8 cellular contexts compared by ENCODE assay signal in the genomic region with DNA sequence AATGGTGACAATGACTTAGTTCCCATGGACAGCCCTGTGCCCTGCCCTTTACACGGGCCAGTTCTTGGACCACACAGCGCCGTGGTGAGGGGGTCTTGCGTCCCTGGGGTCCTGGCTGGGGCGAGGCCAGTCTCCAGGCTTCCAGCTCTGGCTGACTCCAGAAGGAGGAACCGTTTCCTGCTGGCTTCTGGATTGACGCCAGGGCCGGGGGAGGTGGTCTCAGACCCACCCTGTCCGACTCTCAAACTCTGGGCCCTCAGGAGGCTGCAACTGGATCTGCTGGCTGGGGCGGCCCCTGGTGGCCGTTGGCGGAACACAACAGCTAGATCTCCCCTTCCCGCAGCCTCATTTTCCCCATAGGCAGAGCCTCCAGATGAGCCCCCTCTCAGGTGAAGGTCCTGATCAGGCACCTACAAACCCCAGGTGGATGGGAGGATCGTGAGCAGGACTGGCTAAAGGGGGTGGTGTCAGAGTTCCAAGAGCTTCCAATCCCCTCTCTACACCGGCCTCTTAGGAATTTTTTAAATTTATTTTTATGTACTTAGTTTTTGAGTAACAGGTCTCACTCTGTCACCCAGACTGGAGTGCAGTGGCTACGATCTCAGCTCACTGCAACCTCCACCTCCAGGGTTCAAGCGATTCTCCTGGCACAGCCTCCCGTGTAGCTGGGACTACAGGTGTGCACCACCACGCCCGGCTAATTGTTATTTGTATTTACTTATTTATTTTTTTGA. TPM values are rescaled to one million over a fixed set of nuclear protein-coding genes. Genes with fewer than 3 reads are reported as not detected.
DNase-seq lines count a peak whose midpoint lies in the region; ATAC-seq and TF ChIP-seq lines count a peak whose summit lies in the region.

No MANE protein-coding gene starts in this region.

- H3K4me1 ChIP-seq in mucosa of descending colon (ENCODE audit: low read depth), result peaks cover 8% of the 10 kb centered on the region

- H3K4me3 ChIP-seq in mucosa of descending colon, result no peak overlapping the region

- H3K4me3 Mint-ChIP-seq in stimulated activated naive CD8-positive, alpha-beta T cell treated with anti-CD3 and anti-CD28 coated beads, Interleukin-15, amount 100 ng/mL, for 72 hours, result no peak overlapping the region

- H3K9me3 ChIP-seq in mucosa of descending colon, result no peaks in the 10 kb centered on the region

- intact Hi-C loops in mucosa of descending colon (cut with DNase I, micrococcal nuclease), result loop anchor here (5.0 kb wide), 1 partner anchor 39 kb away; no protein-coding TSS in a partner anchor

- ATAC-seq in mucosa of descending colon (peak; percentile 65), GM21717 (IDR thresholded peaks at IDR 0.05; ENCODE audit: unreplicated experiment) (no peak)
- ATAC-seq in stimulated activated naive CD8-positive, alpha-beta T cell treated with anti-CD3 and anti-CD28 coated beads, Interleukin-15, amount 100 ng/mL, for 72 hours, result peak; percentile 62

- peak; percentile 84 for TF ChIP-seq CTCF in mucosa of descending colon (IDR thresholded peaks at IDR 0.05)

- H3K27me3 Mint-ChIP-seq in stimulated activated naive CD8-positive, alpha-beta T cell treated with anti-CD3 and anti-CD28 coated beads, Interleukin-15, amount 100 ng/mL, for 72 hours, result peaks cover 23% of the 10 kb centered on the region

- H3K36me3 ChIP-seq in mucosa of descending colon (ENCODE audit: low read depth), result no peaks in the 10 kb centered on the region

- no peaks in the 10 kb centered on the region for H3K9me3 Mint-ChIP-seq in stimulated activated naive CD8-positive, alpha-beta T cell treated with anti-CD3 and anti-CD28 coated beads, Interleukin-15, amount 100 ng/mL, for 72 hours

- no peak overlapping the region for H3K27ac Mint-ChIP-seq in stimulated activated naive CD8-positive, alpha-beta T cell treated with anti-CD3 and anti-CD28 coated beads, Interleukin-15, amount 100 ng/mL, for 72 hours

- peak; percentile 23 for DNase-seq in DMS79 treated with DMSO at 0.1 percent for 48 hours (lab: John Stamatoyannopoulos, UW)
- DNase-seq in DMS79 (lab: John Stamatoyannopoulos, UW), result no peak
- DNase-seq in NCI-H1694 (lab: John Stamatoyannopoulos, UW), result peak; percentile 8
- peak; percentile 52 to 62 for DNase-seq in activated CD4-positive, alpha-beta T cell treated with anti-CD3 and anti-CD28 coated beads for 4 hours
- peak; percentile 48 for DNase-seq in effector CD4-positive, alpha-beta T cell
- peak; percentile 68 to 77 (median 75) for DNase-seq in mucosa of descending colon
- DNase-seq in stimulated activated naive CD8-positive, alpha-beta T cell treated with anti-CD3 and anti-CD28 coated beads, Interleukin-15, amount 100 ng/mL, for 72 hours, result peak; percentile 60 to 69

- peaks cover 17% of the 10 kb centered on the region for H3K4me1 Mint-ChIP-seq in stimulated activated naive CD8-positive, alpha-beta T cell treated with anti-CD3 and anti-CD28 coated beads, Interleukin-15, amount 100 ng/mL, for 72 hours

RNA-seq across cellular contexts. Expression of gene CCDC194, which starts 8.0 kb away (rescaled TPM):
- under 1 TPM in 2 of 3 donors, not detected in 1; 0.53 to 0.54 TPM for total RNA-seq in mucosa of descending colon

RNA-seq across cellular contexts. Expression of gene PLVAP, which starts 8.9 kb away (rescaled TPM):
- total RNA-seq in mucosa of descending colon, result 10 to 100 TPM; 22.2 to 42.2 (median 32.8) TPM

RNA-seq across cellular contexts. Expression of gene BST2, which starts 19.4 kb away (rescaled TPM):
- 10 to 100 TPM in 2 of 3 donors, 1 to 10 TPM in 1; 9.7 to 72.6 (median 28.2) TPM for total RNA-seq in mucosa of descending colon

RNA-seq across cellular contexts. Expression of gene MVB12A, which starts 33.8 kb away (rescaled TPM):
- total RNA-seq in mucosa of descending colon, result 10 to 100 TPM; 42.7 to 53.3 (median 52.1) TPM

RNA-seq across cellular contexts. Expression of gene GTPBP3, which starts 48.7 kb away (rescaled TPM):
- total RNA-seq in mucosa of descending colon, result 10 to 100 TPM; 16.1 to 24.3 (median 16.8) TPM
